Comparison of ENCODE assay signal across 15 cellular contexts in genomic region chr5:179229331-179229761, GRCh38.
"Had no signal": no experiment of that assay in that cellular context is flagged by ENCODE, and none has a peak within 500 bp of the region (broad histone marks: within the 10 kb centered on the region; RNA-seq: fewer than 3 reads in every experiment).

No MANE protein-coding gene starts in this region.

- H3K36me3 ChIP-seq: breast epithelium, gastroesophageal sphincter, heart right ventricle, left lung had no signal

- FAIRE-seq: endometrium, islet of Langerhans had no signal

- H3K4me3 ChIP-seq: breast epithelium, dorsolateral prefrontal cortex, gastroesophageal sphincter, heart right ventricle, left lung, psoas muscle had no signal

- DNase-seq: activated CD4-positive, alpha-beta T cell treated with anti-CD3 and anti-CD28 coated beads, Interleukin-2, amount 50 U/mL, for 1 hour; activated naive CD8-positive, alpha-beta T cell treated with anti-CD3 and anti-CD28 coated beads, Interleukin-2, amount 10 ng/mL, durations not matched to agents 7 days and 5 days; activated T-cell treated with anti-CD3 and anti-CD28 coated beads, Interleukin-2, amount 50 U/mL, for 48 hours; heart right ventricle; mesenchymal stem cell; stimulated activated CD4-positive, alpha-beta T cell treated with anti-CD3 and anti-CD28 coated beads, Interleukin-12 subunit alpha, Interleukin-12 subunit beta, amount 100 ng/mL, for 4 hours; T-helper 9 cell had no signal

- H3K27ac ChIP-seq: breast epithelium, dorsolateral prefrontal cortex, gastroesophageal sphincter, heart right ventricle, left lung, psoas muscle had no signal

- H3K27me3 ChIP-seq: breast epithelium, dorsolateral prefrontal cortex, gastroesophageal sphincter had no signal

- H3K4me1 ChIP-seq: breast epithelium, heart right ventricle, left lung, psoas muscle had no signal

- ATAC-seq: activated CD4-positive, CD25-positive, alpha-beta regulatory T cell treated with anti-CD3 and anti-CD28 coated beads, Interleukin-2, amount 50 U/mL, for 24 hours; gastroesophageal sphincter; heart right ventricle; left lung; psoas muscle had no signal

- H3K9me3 ChIP-seq: gastroesophageal sphincter, psoas muscle had no signal
